8 cellular contexts compared by ENCODE assay signal in genomic region chr22:37260939-37261338, GRCh38. TPM values are rescaled to one million over a fixed set of nuclear protein-coding genes. Genes with fewer than 3 reads are reported as not detected.
DNase-seq lines count a peak whose midpoint lies in the region; ATAC-seq lines count a peak whose summit lies in the region.

No MANE protein-coding gene starts in this region.

- peaks cover 2% of the 10 kb centered on the region for H3K27me3 Mint-ChIP-seq in IgD-negative memory B cell

- peaks cover 23 to 27% (median 24%) of the 10 kb centered on the region in 3 donors for H3K4me1 Mint-ChIP-seq in IgD-negative memory B cell

- peak overlapping the region; percentile 1 to 84 (median 61) for H3K27ac Mint-ChIP-seq in IgD-negative memory B cell

- peak overlapping the region in 2 of 4 donors; percentile 2 to 9 for H3K4me3 Mint-ChIP-seq in IgD-negative memory B cell

- peaks cover 0 to 2% (median 0%) of the 10 kb centered on the region in 3 donors for H3K9me3 Mint-ChIP-seq in IgD-negative memory B cell

- ATAC-seq in HG03520 (IDR thresholded peaks at IDR 0.05; ENCODE audit: unreplicated experiment) = no peak

- H3K36me3 Mint-ChIP-seq in IgD-negative memory B cell = peaks cover 2% of the 10 kb centered on the region

- peak; percentile 63 for DNase-seq in EH (ENCODE audit: low read depth)
- peak; percentile 65 for DNase-seq in SKM-1 treated with dmso at 0.1 percent for 144 hours (lab: John Stamatoyannopoulos, UW; ENCODE audit: unreplicated experiment)
- peak; percentile 46 for DNase-seq in amniotic stem cell (lab: John Stamatoyannopoulos, UW)
- peak; percentile 87 for DNase-seq in iPS-NIHi7 (ENCODE audit: extremely low spot score)
- peak; percentile 61 for DNase-seq in stimulated activated CD4-positive, alpha-beta T cell treated with anti-CD3 and anti-CD28 coated beads, Interleukin-1b, Interleukin-23, amount 100 ng/mL, for 48 hours
- DNase-seq in NCI-H226 = no peak

RNA-seq across cellular contexts. Expression of gene RAC2, which starts 16.9 kb away (rescaled TPM):
- polyA plus RNA-seq in IgD-negative memory B cell = 1,067 TPM

RNA-seq across cellular contexts. Expression of gene CYTH4, which starts 21.4 kb away (rescaled TPM):
- 70.8 TPM for polyA plus RNA-seq in IgD-negative memory B cell

RNA-seq across cellular contexts. Expression of gene SSTR3, which starts 48.7 kb away (rescaled TPM):
- 0.95 TPM for polyA plus RNA-seq in IgD-negative memory B cell
